ENCODE assay signal across 11 cellular contexts in genomic region chr7:106392144-106392543, GRCh38.
"Had no signal": no experiment of that assay in that cellular context is flagged by ENCODE, and none has a peak within 500 bp of the region (broad histone marks: within the 10 kb centered on the region; RNA-seq: fewer than 3 reads in every experiment).

No MANE protein-coding gene starts in this region.

- ATAC-seq: GM23338 had no signal

- H2AFZ ChIP-seq: GM23338 had no signal

- H3K4me2 ChIP-seq: GM23338, KMS-11 had no signal

- H3K9ac ChIP-seq: KMS-11 had no signal

- FAIRE-seq: H1, H54, HTR-8/SVneo had no signal

- H3K27ac ChIP-seq: HL-60, KMS-11 had no signal

- H3K4me3 ChIP-seq: GM23338 had no signal

- DNase-seq: H9, HCEC 1CT, HFFc6, Karpas-422, KBM-7 had no signal
